9 cellular contexts compared by ENCODE assay signal in the genomic region with DNA sequence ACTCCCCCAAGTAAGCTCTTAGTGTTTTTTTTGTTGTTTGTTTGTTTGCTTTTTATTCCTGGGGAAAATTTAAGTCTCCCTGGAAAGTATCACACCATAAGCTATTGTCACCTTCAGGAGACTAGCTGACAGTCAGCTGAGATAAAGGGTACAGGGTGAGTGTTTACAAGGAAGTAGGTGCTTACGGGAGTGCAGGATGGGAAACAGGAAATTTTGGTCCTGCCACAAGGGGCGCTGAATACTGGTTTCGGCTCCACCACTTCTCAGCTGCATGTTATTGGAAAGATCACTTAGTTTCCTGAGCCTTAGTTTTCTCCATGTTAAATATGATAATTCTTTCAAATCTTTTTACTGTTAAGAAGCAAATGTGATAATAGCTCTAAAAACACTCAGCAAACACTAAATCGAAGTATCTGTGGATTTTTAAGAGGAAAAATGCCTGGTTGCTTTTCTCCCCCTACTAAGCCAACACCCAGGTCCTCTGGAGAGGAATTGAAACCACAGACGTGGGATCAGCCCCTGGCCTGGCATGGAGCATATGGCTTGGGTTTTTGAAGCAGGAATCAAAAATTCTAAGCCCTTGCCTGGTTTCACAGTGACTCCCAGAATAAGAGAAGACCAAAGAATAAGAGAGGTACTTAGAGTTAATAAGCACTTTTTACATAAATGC.
DNase-seq lines count a peak whose midpoint lies in the region; ATAC-seq, FAIRE-seq and TF ChIP-seq lines count a peak whose summit lies in the region.
"Had no signal": no experiment of that assay in that cellular context is flagged by ENCODE, and none has a peak within 500 bp of the region (broad histone marks: within the 10 kb centered on the region; RNA-seq: fewer than 3 reads in every experiment).

No MANE protein-coding gene starts in this region.

- DNase-seq in GM10248 (ENCODE audit: extremely low spot score) (peak; percentile 45), SK-N-SH (peak; percentile 56), H1 (ENCODE audit: low read depth in 1 of 2, low spot score in 2 of 2) (peak; percentile 39 to 73), memory B cell (ENCODE audit: low spot score in 2 of 2) (no peak), DMS114 treated with DMSO at 0.1 percent for 48 hours (lab: John Stamatoyannopoulos, UW; ENCODE audit: unreplicated experiment) (no peak)

- peak; percentile 48 for ATAC-seq in memory B cell (ENCODE audit: low read depth)
- no peak for ATAC-seq in HG03457 (IDR thresholded peaks at IDR 0.05; ENCODE audit: unreplicated experiment)

- H3K27me3 Mint-ChIP-seq in memory B cell = peaks cover 4% of the 10 kb centered on the region

- H2BK12ac ChIP-seq in H1 (ENCODE audit: low read depth, low read length) = no peak overlapping the region

- H3K4me2 ChIP-seq in Loucy (ENCODE audit: low read depth, low read length, poor library complexity, severe bottlenecking) (no peak overlapping the region), SK-N-SH (no peak overlapping the region), H1 (ENCODE audit: insufficient read depth in 1 of 2, low read depth in 2 of 2, low read length in 2 of 2) (0 out of 4 replicates have a peak overlapping the region, but pooled peaks of 1 of the 2 experiments have one; percentile 5)

- H3K9ac ChIP-seq in Loucy (ENCODE audit: low read depth, low read length, poor library complexity, severe bottlenecking) (no peak overlapping the region), SK-N-SH (no peak overlapping the region), H1 (replicated peaks in 1 of 4; ENCODE audit: extremely low read depth in 1 of 4, low read depth in 3 of 4, low read length in 3 of 4) (no peak overlapping the region)

- TF ChIP-seq CTCF in GM10248 (IDR thresholded peaks at IDR 0.05; ENCODE audit: control extremely low read depth, extremely low read depth, low read depth, missing control alignments) = peak; percentile 55
- TF ChIP-seq CTCF in Loucy (conservative IDR thresholded peaks at IDR 0.05; ENCODE audit: low read length) = peak; percentile 76
- TF ChIP-seq CTCF in SK-N-SH (IDR thresholded peaks at IDR 0.05) = peak; percentile 72
- TF ChIP-seq CTCF in H1 (IDR thresholded peaks at IDR 0.05; ENCODE audit: control extremely low read depth in 1 of 3, insufficient read depth in 1 of 3, low read depth in 1 of 3, low read length in 3 of 3) = peak; percentile 62 to 88 (median 73)

- H4K20me1 ChIP-seq in Loucy (ENCODE audit: insufficient read depth, low read length, poor library complexity, severe bottlenecking) = no peaks in the 10 kb centered on the region
- no peaks in the 10 kb centered on the region for H4K20me1 ChIP-seq in SK-N-SH (ENCODE audit: insufficient read depth)
- H4K20me1 ChIP-seq in H1 (replicated peaks in 1 of 2; ENCODE audit: control insufficient read depth in 1 of 2, insufficient read depth in 2 of 2, low read length in 2 of 2) = no peaks in the 10 kb centered on the region

- no peak overlapping the region for H3K56ac ChIP-seq in H1 (replicated peaks; ENCODE audit: insufficient read length, low read depth, low read length)

- H2BK20ac ChIP-seq in H1 (ENCODE audit: low read length) = no peak overlapping the region

- H3K18ac ChIP-seq in H1 (ENCODE audit: extremely low read depth, low read length) = no peak overlapping the region

- no peak overlapping the region for H2AK5ac ChIP-seq in H1 (ENCODE audit: low read depth, low read length)

- H2BK15ac ChIP-seq in H1 (ENCODE audit: low read length) = no peak overlapping the region

- peak; percentile 23 for FAIRE-seq in A204.1 (lab: Jason Lieb, UNC)
- FAIRE-seq in H1 (lab: Jason Lieb, UNC) = peak; percentile 78
- FAIRE-seq: colon had no signal

- no peak overlapping the region for H3K4ac ChIP-seq in H1 (replicated peaks; ENCODE audit: insufficient read length, low read depth, low read length)

- no peaks in the 10 kb centered on the region for H3K36me3 ChIP-seq in Loucy (ENCODE audit: insufficient read depth, low read length)
- H3K36me3 ChIP-seq in SK-N-SH (replicated peaks in 1 of 2; ENCODE audit: control insufficient read depth in 1 of 2, insufficient read depth in 2 of 2, low read length in 1 of 2) = no peaks in the 10 kb centered on the region
- no peaks in the 10 kb centered on the region for H3K36me3 ChIP-seq in H1 (ENCODE audit: control insufficient read depth in 2 of 4, insufficient read depth in 4 of 4, low read length in 3 of 4)

- H3K4me1 Mint-ChIP-seq in memory B cell = peaks cover 2% of the 10 kb centered on the region

- H3K27ac Mint-ChIP-seq in memory B cell = no peak overlapping the region

- H3K27ac ChIP-seq in SK-N-SH (ENCODE audit: low read depth in 2 of 2, low read length in 1 of 2) = no peak overlapping the region
- no peak overlapping the region for H3K27ac ChIP-seq in H1 (ENCODE audit: low read depth, low read length)

- H4K5ac ChIP-seq in H1 (ENCODE audit: insufficient read length, low read depth, low read length) = no peak overlapping the region

- H3K9me2 ChIP-seq in Loucy (replicated peaks; ENCODE audit: low read depth, low read length) (no peaks in the 10 kb centered on the region), SK-N-SH (no peaks in the 10 kb centered on the region)

- H3K4me3 ChIP-seq in Loucy (ENCODE audit: low read length, poor library complexity, severe bottlenecking) (no peak overlapping the region), SK-N-SH (ENCODE audit: low read depth in 2 of 2, low read length in 1 of 2) (no peak overlapping the region; a peak in 1 of 4 replicates), H1 (ENCODE audit: extremely low read depth in 1 of 4, insufficient read depth in 2 of 4, low read depth in 3 of 4, low read length in 4 of 4) (no peak overlapping the region)

- no peaks in the 10 kb centered on the region for H3K9me3 ChIP-seq in Loucy (ENCODE audit: insufficient read depth, low read depth, low read length)
- no peaks in the 10 kb centered on the region for H3K9me3 ChIP-seq in SK-N-SH
- no peaks in the 10 kb centered on the region for H3K9me3 ChIP-seq in H1 (ENCODE audit: insufficient read depth in 2 of 2, low read depth in 1 of 2, low read length in 1 of 2)

- H3F3A ChIP-seq in Loucy (ENCODE audit: low read depth) (no peaks in the 10 kb centered on the region), SK-N-SH (replicated peaks; ENCODE audit: insufficient read depth) (no peaks in the 10 kb centered on the region)

- H3K79me2 ChIP-seq in Loucy (ENCODE audit: insufficient read depth, low read length) = no peaks in the 10 kb centered on the region
- H3K79me2 ChIP-seq in SK-N-SH (ENCODE audit: insufficient read depth) = no peaks in the 10 kb centered on the region
- no peaks in the 10 kb centered on the region for H3K79me2 ChIP-seq in H1 (ENCODE audit: control insufficient read depth in 1 of 2, insufficient read depth in 2 of 2, low read length in 2 of 2)

- H2BK120ac ChIP-seq in H1 (replicated peaks; ENCODE audit: low read depth, low read length) = no peak overlapping the region

- H2AFZ ChIP-seq in Loucy (ENCODE audit: low read length) (peak overlapping the region; percentile 66; the same call in 1 of the 2 replicates), SK-N-SH (ENCODE audit: low read depth) (no peak overlapping the region), H1 (ENCODE audit: low read length) (peak overlapping the region; percentile 43)

- H3K4me3 Mint-ChIP-seq in memory B cell = no peak overlapping the region

- no peaks in the 10 kb centered on the region for H3K23me2 ChIP-seq in H1 (ENCODE audit: low read depth, low read length)

- no peak overlapping the region for H4K91ac ChIP-seq in H1 (replicated peaks; ENCODE audit: insufficient read length, low read length)

- H3K23ac ChIP-seq in H1 (ENCODE audit: insufficient read length) = no peak overlapping the region

- TF ChIP-seq RAD21 in SK-N-SH (IDR thresholded peaks at IDR 0.05; ENCODE audit: low read length) (peak; percentile 42), H1 (IDR thresholded peaks at IDR 0.05 in 1 of 2, conservative IDR thresholded peaks at IDR 0.05 in 1 of 2; ENCODE audit: low read depth in 2 of 2, low read length in 2 of 2) (peak; percentile 34 to 45)

- H3K79me1 ChIP-seq in H1 (ENCODE audit: low read depth, low read length) = no peaks in the 10 kb centered on the region

- no peak overlapping the region for H2BK5ac ChIP-seq in H1 (ENCODE audit: low read depth, low read length)

- H3K36me3 Mint-ChIP-seq in memory B cell = no peaks in the 10 kb centered on the region

- no peaks in the 10 kb centered on the region for H3K27me3 ChIP-seq in Loucy (ENCODE audit: insufficient read depth, low read length, poor library complexity, severe bottlenecking)
- H3K27me3 ChIP-seq in SK-N-SH (ENCODE audit: insufficient read depth) = no peaks in the 10 kb centered on the region
- no peaks in the 10 kb centered on the region for H3K27me3 ChIP-seq in H1 (replicated peaks in 1 of 4; ENCODE audit: control insufficient read depth in 3 of 4, extremely low read depth in 1 of 4, insufficient read depth in 3 of 4, low read length in 3 of 4)

- POLR2A ChIA-PET in GM10248 (lab: Yijun Ruan, JAX) (no interaction called here), SK-N-SH (lab: Yijun Ruan, JAX) (no interaction called here), H1 (lab: Charles Lee; ENCODE audit: partially characterized antibody) (no interaction called here)

- TF ChIP-seq EP300 in SK-N-SH (IDR thresholded peaks at IDR 0.05; ENCODE audit: borderline replicate concordance in 1 of 2, low read depth in 1 of 2, low read length in 1 of 2) = no peak
- TF ChIP-seq EP300 in H1 (IDR thresholded peaks at IDR 0.05; ENCODE audit: borderline replicate concordance in 1 of 2, low read depth in 2 of 2, low read length in 2 of 2) = no peak

- no peak for TF ChIP-seq POLR2A in H1 (IDR thresholded peaks at IDR 0.05; ENCODE audit: control extremely low read depth in 1 of 2, low read depth in 2 of 2, low read length in 2 of 2)

- H3K4me1 ChIP-seq in Loucy (ENCODE audit: insufficient read depth, low read length, poor library complexity, severe bottlenecking) = peaks cover 28% of the 10 kb centered on the region
- H3K4me1 ChIP-seq in SK-N-SH (ENCODE audit: control insufficient read depth in 1 of 2, insufficient read depth in 2 of 2, low read depth in 1 of 2, low read length in 1 of 2) = peaks cover 0 to 9% of the 10 kb centered on the region in 2 experiments; a peak in 1 of 4 replicates
- H3K4me1 ChIP-seq in H1 (replicated peaks in 1 of 4; ENCODE audit: control insufficient read depth in 3 of 4, insufficient read depth in 4 of 4, low read length in 3 of 4) = no peaks in the 10 kb centered on the region

- WGBS in SK-N-SH (ENCODE audit: low lambda C conversion rate) = 29% methylated on average over 5 of the region's 5 CpGs
- WGBS in H1 (ENCODE audit: extremely low coverage in 1 of 2, insufficient coverage in 1 of 2, insufficient read length in 1 of 2, insufficient replicate concordance in 2 of 2, low coverage in 1 of 2, low lambda C conversion rate in 2 of 2, missing lambda C conversion rate in 1 of 2), 2 experiments = 27% methylated on average over 5 of the region's 5 CpGs; no CpG with 5 or more reads in 1 of the 2 experiments

- CTCF ChIA-PET in GM10248 (lab: Yijun Ruan, JAX) (interaction anchor here (1.2 to 2.3 kb wide), 4 partner anchors 9 to 39 kb away, joined by 3 to 8 read pairs (median 5); no protein-coding TSS in a partner anchor), SK-N-SH (lab: Yijun Ruan, JAX) (interaction anchor here (0.6 to 2.7 kb wide), 23 partner anchors 9 to 480 kb away, joined by 3 to 19 read pairs (median 4); no protein-coding TSS in a partner anchor), H1 (lab: Charles Lee; ENCODE audit: partially characterized antibody) (interaction anchor here (0.7 to 4.6 kb wide), 29 partner anchors 9 to 284 kb away, joined by 3 to 43 read pairs (median 4); no protein-coding TSS in a partner anchor)

- no peak overlapping the region for H4K8ac ChIP-seq in H1 (ENCODE audit: extremely low read depth, insufficient read depth, low read length)

- H3K14ac ChIP-seq in H1 (ENCODE audit: insufficient read length) = no peak overlapping the region

- H3K9me3 Mint-ChIP-seq in memory B cell = no peaks in the 10 kb centered on the region

Comparison
In these comparisons a context has a peak if more than half of its experiments do, and no peak if none do; other contexts are left out.
1. DNase-seq: peak in GM10248 (single experiment), SK-N-SH (single experiment) and H1 (2 of 2); none in memory B cell (0 of 2) and DMS114 treated with DMSO at 0.1 percent for 48 hours (single experiment).
2. Peak in every context shown above with its lines, with median percentiles within 50 percentile points of each other: CTCF ChIP-seq.